Comparison of ENCODE assay signal across 1 cellular context in genomic region chr16:29961479-29962343, GRCh38.
A peak's percentile ranks its signal among the peaks of the same experiment; 100 is the strongest.
TF ChIP-seq lines count a peak whose summit lies in the region.

TMEM219 (plus strand) TSS chr16:29962079; CDS start chr16:29963144, 1,065 bp downstream.

TF ChIP-seq in K562, 482 proteins besides CTCF, POLR2A, EP300 and RAD21 (continued from another document and continues in another):
- peak; percentile 66 for TF ChIP-seq ZBTB2 (IDR thresholded peaks at IDR 0.05)
- TF ChIP-seq DMBX1 (CRISPR knock-in tag; IDR thresholded peaks at IDR 0.05; ENCODE audit: borderline replicate concordance), result no peak
- TF ChIP-seq REST (CRISPR knock-in tag; IDR thresholded peaks at IDR 0.05; ENCODE audit: low read depth), result no peak; the same call in 1 of the 2 replicates
- no peak for TF ChIP-seq IRF1 (CRISPR knock-in tag; IDR thresholded peaks at IDR 0.05; ENCODE audit: borderline replicate concordance)
- no peak for TF ChIP-seq ZNF785 (CRISPR knock-in tag; IDR thresholded peaks at IDR 0.05)
- TF ChIP-seq MEF2A (IDR thresholded peaks at IDR 0.05; ENCODE audit: control insufficient read depth, low read depth, low read length), result no peak
- TF ChIP-seq ZNF518B (CRISPR knock-in tag; IDR thresholded peaks at IDR 0.05), result no peak
- TF ChIP-seq IFI16 (CRISPR knock-in tag; IDR thresholded peaks at IDR 0.05), result no peak
- no peak for TF ChIP-seq ZNF444 (CRISPR knock-in tag; IDR thresholded peaks at IDR 0.05)
- no peak for TF ChIP-seq ZNF311 (CRISPR knock-in tag; IDR thresholded peaks at IDR 0.05)
- TF ChIP-seq CREM (IDR thresholded peaks at IDR 0.05; ENCODE audit: low read depth), result peak; percentile 88
- no peak for TF ChIP-seq ZNF175 (CRISPR knock-in tag; IDR thresholded peaks at IDR 0.05; ENCODE audit: low read depth)
- TF ChIP-seq ATF3 (IDR thresholded peaks at IDR 0.05), result no peak
- no peak for TF ChIP-seq ATF3 (CRISPR knock-in tag; conservative IDR thresholded peaks at IDR 0.05)
- no peak for TF ChIP-seq MBD1 (CRISPR knock-in tag; IDR thresholded peaks at IDR 0.05)
- TF ChIP-seq POLR3G (IDR thresholded peaks at IDR 0.05; ENCODE audit: extremely low read depth, insufficient read length, insufficient replicate concordance), result no peak
- TF ChIP-seq CREB3 (tag; conservative IDR thresholded peaks at IDR 0.05; ENCODE audit: low read depth), result no peak
- TF ChIP-seq ZNF263 (CRISPR knock-in tag; IDR thresholded peaks at IDR 0.05; ENCODE audit: borderline replicate concordance), result peak; percentile 52; the same call in 1 of the 2 replicates
- no peak for TF ChIP-seq CC2D1A (IDR thresholded peaks at IDR 0.05)
- no peak for TF ChIP-seq ZBTB5 (IDR thresholded peaks at IDR 0.05)
- TF ChIP-seq FOXP4 (CRISPR knock-in tag; IDR thresholded peaks at IDR 0.05; ENCODE audit: borderline replicate concordance), result no peak
- TF ChIP-seq SP2 (IDR thresholded peaks at IDR 0.05; ENCODE audit: extremely low read depth, low read depth, low read length, poor library complexity, severe bottlenecking), result no peak
- no peak for TF ChIP-seq CUX1 (CRISPR knock-in tag; IDR thresholded peaks at IDR 0.05)
- no peak for TF ChIP-seq HDAC8 (tag; IDR thresholded peaks at IDR 0.05)
- no peak for TF ChIP-seq KLF10 (CRISPR knock-in tag; IDR thresholded peaks at IDR 0.05)
